18 cellular contexts compared by ENCODE assay signal in genomic region chr15:92463826-92464225, GRCh38.
DNase-seq lines count a peak whose midpoint lies in the region; ATAC-seq and TF ChIP-seq lines count a peak whose summit lies in the region.
"Had no signal": no experiment of that assay in that cellular context is flagged by ENCODE, and none has a peak within 500 bp of the region (broad histone marks: within the 10 kb centered on the region; RNA-seq: fewer than 3 reads in every experiment).

No MANE protein-coding gene starts in this region.

- WGBS in psoas muscle, 3 donors, result 89 to 94% (median 92%) methylated on average over 7 of the region's 7 CpGs

- no peak overlapping the region for H2AFZ ChIP-seq in osteoblast (ENCODE audit: low read length)
- H2AFZ ChIP-seq: GM23338 had no signal

- ATAC-seq in left cardiac atrium, result no peak
- ATAC-seq in psoas muscle, result no peak
- ATAC-seq: GM23338, Right ventricle myocardium inferior had no signal

- no peak overlapping the region for H3K27ac ChIP-seq in osteoblast (ENCODE audit: low read depth, low read length)
- H3K27ac ChIP-seq in psoas muscle, result no peak overlapping the region
- H3K27ac ChIP-seq: BLaER1 treated with 17β-estradiol and CSF1 and Interleukin-3, amounts not matched to agents 10 nM and 100 nM had no signal

- H3K4me3 ChIP-seq in osteoblast (ENCODE audit: insufficient read depth, low read length) (no peak overlapping the region), psoas muscle (no peak overlapping the region), MG63 (no peak overlapping the region)
- H3K4me3 ChIP-seq: BLaER1 treated with 17β-estradiol and CSF1 and Interleukin-3, amounts not matched to agents 10 nM and 100 nM; GM23338 had no signal

- H3K4me1 ChIP-seq in osteoblast (ENCODE audit: insufficient read depth, low read length), result peaks cover 2% of the 10 kb centered on the region
- no peaks in the 10 kb centered on the region for H3K4me1 ChIP-seq in psoas muscle

- DNase-seq in AG20443 (ENCODE audit: low spot score) (peak; percentile 33), LHCN-M2 (ENCODE audit: low read depth) (peak; percentile 47), astrocyte of the hippocampus (ENCODE audit: low read depth, low spot score) (peak; percentile 63), osteoblast (ENCODE audit: insufficient read length, low spot score, missing footprints) (peak; percentile 66), left cardiac atrium (no peak), psoas muscle (no peak), MG63 (no peak), CD1c-positive myeloid dendritic cell (ENCODE audit: extremely low spot score) (no peak)
- DNase-seq: DMS153, NCI-H1092 treated with DMSO at 0.1 percent for 48 hours, NCI-H1694, NCI-H2107, NCI-H345, NCI-H748 treated with DMSO at 0.1 percent for 48 hours, SK-N-SH had no signal

- no peak for TF ChIP-seq CTCF in osteoblast (IDR thresholded peaks at IDR 0.05; ENCODE audit: extremely low read depth, low read depth, low read length)
- no peak for TF ChIP-seq CTCF in psoas muscle (IDR thresholded peaks at IDR 0.05)

- no peaks in the 10 kb centered on the region for H4K20me1 ChIP-seq in osteoblast (ENCODE audit: insufficient read depth, low read length)
- H4K20me1 ChIP-seq: BLaER1 treated with 17β-estradiol and CSF1 and Interleukin-3, amounts not matched to agents 10 nM and 100 nM had no signal

- H3K9me3 ChIP-seq in osteoblast (ENCODE audit: low read depth, low read length), result no peaks in the 10 kb centered on the region
- H3K9me3 ChIP-seq in psoas muscle, result no peaks in the 10 kb centered on the region
- no peaks in the 10 kb centered on the region for H3K9me3 ChIP-seq in MG63
- H3K9me3 ChIP-seq: BLaER1 treated with 17β-estradiol and CSF1 and Interleukin-3, amounts not matched to agents 10 nM and 100 nM; SK-N-SH had no signal

- intact Hi-C loops in left cardiac atrium (cut with DNase I), result no loop called here
- intact Hi-C loops in psoas muscle (cut with DNase I), result no loop called here

- no peak overlapping the region for H3K4me2 ChIP-seq in osteoblast (ENCODE audit: insufficient read depth, low read length)
- H3K4me2 ChIP-seq: GM23338, SK-N-SH had no signal

- H3K36me3 ChIP-seq in osteoblast (ENCODE audit: insufficient read depth, low read length) (no peaks in the 10 kb centered on the region), psoas muscle (ENCODE audit: insufficient read depth in 1 of 2, low read depth in 1 of 2) (no peaks in the 10 kb centered on the region), MG63 (no peaks in the 10 kb centered on the region)

- H3K27me3 ChIP-seq in osteoblast (ENCODE audit: insufficient read depth, low read length), result no peaks in the 10 kb centered on the region
- H3K27me3 ChIP-seq in psoas muscle (ENCODE audit: insufficient read depth in 3 of 3, low read length in 2 of 3), result peaks cover 0 to 2% (median 0%) of the 10 kb centered on the region in 3 donors
- H3K27me3 ChIP-seq in MG63, result no peaks in the 10 kb centered on the region
- H3K27me3 ChIP-seq: BLaER1 treated with 17β-estradiol and CSF1 and Interleukin-3, amounts not matched to agents 10 nM and 100 nM had no signal

- no peaks in the 10 kb centered on the region for H3K79me2 ChIP-seq in osteoblast (ENCODE audit: insufficient read depth, low read length)

Comparison
In these comparisons a context has a peak if more than half of its experiments do, and no peak if none do; other contexts are left out.
1. DNase-seq: peak in AG20443 (single experiment), LHCN-M2 (single experiment), astrocyte of the hippocampus (single experiment) and osteoblast (single experiment); none in left cardiac atrium (single experiment), psoas muscle (0 of 2), MG63 (single experiment) and CD1c-positive myeloid dendritic cell (single experiment).